ENCODE assay signal across 1 cellular context in the genomic region with DNA sequence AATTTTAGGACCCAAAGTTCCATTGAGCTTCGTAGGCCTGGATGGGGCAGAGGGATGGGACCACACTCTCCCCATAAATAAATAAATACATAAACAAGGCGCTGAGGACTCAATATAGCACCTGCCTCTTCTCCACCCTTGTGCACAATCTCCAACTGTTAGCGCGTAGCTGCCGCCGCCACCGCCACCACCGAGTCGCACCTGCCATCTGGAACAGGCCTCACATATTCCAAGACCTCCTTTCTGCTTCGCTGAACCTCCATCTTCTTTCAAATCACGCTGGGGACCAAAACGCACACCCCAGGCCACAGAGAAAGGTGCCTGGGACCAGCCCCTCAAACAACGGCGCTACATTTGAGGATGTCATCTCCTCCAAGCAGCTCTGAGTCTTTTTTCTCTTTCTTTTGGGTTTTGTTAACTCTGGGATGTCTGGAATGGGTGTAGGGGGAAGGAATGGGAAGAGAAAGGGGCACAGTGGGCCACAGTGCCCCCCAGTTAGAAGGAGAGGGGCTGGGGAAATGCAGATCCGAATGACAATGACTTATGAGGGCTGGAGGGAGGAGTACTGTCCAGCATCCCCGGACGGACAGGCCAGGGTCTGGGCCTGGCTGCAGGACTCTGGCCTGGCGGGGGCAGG.
TF ChIP-seq lines count a peak whose summit lies in the region.

No MANE protein-coding gene starts in this region.

TF ChIP-seq in HEK293T, 16 proteins besides CTCF, POLR2A, EP300 and RAD21:
- TF ChIP-seq PKNOX1 (IDR thresholded peaks at IDR 0.05) (no peak), TARDBP (IDR thresholded peaks at IDR 0.05) (no peak), BHLHE40 (IDR thresholded peaks at IDR 0.05; ENCODE audit: borderline replicate concordance) (no peak), FOXA1 (IDR thresholded peaks at IDR 0.05) (no peak), CTBP1 (IDR thresholded peaks at IDR 0.05; ENCODE audit: borderline replicate concordance) (no peak), ELF4 (IDR thresholded peaks at IDR 0.05) (no peak), SUZ12 (IDR thresholded peaks at IDR 0.05) (no peak), ARNT (IDR thresholded peaks at IDR 0.05) (no peak), LEF1 (IDR thresholded peaks at IDR 0.05; ENCODE audit: borderline replicate concordance) (no peak), FOXM1 (IDR thresholded peaks at IDR 0.05; ENCODE audit: borderline replicate concordance) (no peak), L3MBTL2 (conservative IDR thresholded peaks at IDR 0.05) (no peak), HDGF (IDR thresholded peaks at IDR 0.05; ENCODE audit: borderline replicate concordance) (no peak), NFRKB (IDR thresholded peaks at IDR 0.05) (no peak), ZNF384 (IDR thresholded peaks at IDR 0.05) (no peak), SP1 (IDR thresholded peaks at IDR 0.05) (no peak), FOXK2 (IDR thresholded peaks at IDR 0.05) (no peak)
